ENCODE assay signal across 1 cellular context in the genomic region with DNA sequence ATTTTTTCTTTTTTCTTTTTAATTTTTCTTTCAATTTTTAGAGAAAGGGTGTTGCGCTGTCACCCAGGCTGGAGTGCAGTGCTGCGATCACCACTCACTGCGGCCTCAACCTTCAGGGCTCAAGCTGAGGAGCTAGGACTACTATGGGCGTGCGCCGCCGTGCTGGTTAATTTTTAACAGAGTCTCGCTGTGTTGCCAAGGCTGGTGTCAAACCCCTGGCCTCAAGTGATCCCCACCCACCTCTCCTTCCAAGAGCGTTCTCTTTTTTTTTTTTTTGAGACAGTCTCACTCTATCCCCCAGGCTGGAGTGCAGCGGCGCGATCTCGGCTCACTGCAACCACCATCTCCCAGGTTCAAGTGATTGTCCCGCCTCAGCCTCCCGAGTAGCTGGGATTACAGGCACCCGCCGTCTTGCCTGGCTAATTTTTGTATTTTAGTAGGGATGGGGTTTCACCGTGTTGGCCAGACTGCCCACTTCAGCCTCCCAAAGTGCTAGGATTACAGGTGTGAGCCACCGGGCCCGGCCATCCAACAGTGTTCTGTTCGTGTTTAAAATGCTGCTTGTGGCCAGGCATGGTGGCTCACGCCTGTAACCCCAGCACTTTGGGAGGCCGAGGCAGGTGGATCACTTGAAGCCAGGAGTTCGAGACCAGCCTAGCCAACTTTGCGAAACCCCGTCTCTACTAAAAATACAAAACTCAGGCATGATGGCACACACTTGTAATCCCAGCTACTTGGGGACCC.
TF ChIP-seq lines count a peak whose summit lies in the region.

No MANE protein-coding gene starts in this region.

TF ChIP-seq in HepG2, 621 proteins besides CTCF, POLR2A, EP300 and RAD21 (continued from another document):
- TF ChIP-seq ZBED4 (CRISPR knock-in tag; IDR thresholded peaks at IDR 0.05; ENCODE audit: borderline replicate concordance) = no peak
- TF ChIP-seq ZNF451 (CRISPR knock-in tag; IDR thresholded peaks at IDR 0.05) = no peak
- TF ChIP-seq, protein P1, sequence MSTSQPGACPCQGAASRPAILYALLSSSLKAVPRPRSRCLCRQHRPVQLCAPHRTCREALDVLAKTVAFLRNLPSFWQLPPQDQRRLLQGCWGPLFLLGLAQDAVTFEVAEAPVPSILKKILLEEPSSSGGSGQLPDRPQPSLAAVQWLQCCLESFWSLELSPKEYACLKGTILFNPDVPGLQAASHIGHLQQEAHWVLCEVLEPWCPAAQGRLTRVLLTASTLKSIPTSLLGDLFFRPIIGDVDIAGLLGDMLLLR (CRISPR knock-in tag; IDR thresholded peaks at IDR 0.05) = no peak
- TF ChIP-seq HOXA3 (CRISPR knock-in tag; IDR thresholded peaks at IDR 0.05) = peak; percentile 57; the same call in 1 of the 2 replicates
- 0 out of 2 replicates have a peak, but pooled peaks have one; percentile 41 for TF ChIP-seq ZNF607 (CRISPR knock-in tag; IDR thresholded peaks at IDR 0.05; ENCODE audit: borderline replicate concordance)
- TF ChIP-seq ZNF230 (CRISPR knock-in tag; IDR thresholded peaks at IDR 0.05) = no peak
- TF ChIP-seq, protein P2, sequence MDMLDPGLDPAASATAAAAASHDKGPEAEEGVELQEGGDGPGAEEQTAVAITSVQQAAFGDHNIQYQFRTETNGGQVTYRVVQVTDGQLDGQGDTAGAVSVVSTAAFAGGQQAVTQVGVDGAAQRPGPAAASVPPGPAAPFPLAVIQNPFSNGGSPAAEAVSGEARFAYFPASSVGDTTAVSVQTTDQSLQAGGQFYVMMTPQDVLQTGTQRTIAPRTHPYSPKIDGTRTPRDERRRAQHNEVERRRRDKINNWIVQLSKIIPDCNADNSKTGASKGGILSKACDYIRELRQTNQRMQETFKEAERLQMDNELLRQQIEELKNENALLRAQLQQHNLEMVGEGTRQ (IDR thresholded peaks at IDR 0.05; ENCODE audit: low read depth, low read length) = no peak
- TF ChIP-seq, protein P2 (CRISPR knock-in tag; IDR thresholded peaks at IDR 0.05; ENCODE audit: borderline replicate concordance) = no peak
- no peak for TF ChIP-seq IKZF4 (CRISPR knock-in tag; IDR thresholded peaks at IDR 0.05; ENCODE audit: borderline replicate concordance, low read depth, not compliant biosample characterization)
- no peak for TF ChIP-seq ISX (CRISPR knock-in tag; conservative IDR thresholded peaks at IDR 0.05)
- no peak for TF ChIP-seq ZNF234 (CRISPR knock-in tag; conservative IDR thresholded peaks at IDR 0.05)
- TF ChIP-seq SYNCRIP (IDR thresholded peaks at IDR 0.05; ENCODE audit: insufficient read depth, low read depth, low read length) = no peak
- TF ChIP-seq ZNF747 (CRISPR knock-in tag; IDR thresholded peaks at IDR 0.05; ENCODE audit: borderline replicate concordance) = no peak
- no peak for TF ChIP-seq SIN3B (IDR thresholded peaks at IDR 0.05; ENCODE audit: low read length)
- no peak for TF ChIP-seq U2AF2 (IDR thresholded peaks at IDR 0.05; ENCODE audit: low read depth, low read length)
- TF ChIP-seq AKAP8 (CRISPR knock-in tag; IDR thresholded peaks at IDR 0.05) = no peak
- no peak for TF ChIP-seq ZNF670 (CRISPR knock-in tag; IDR thresholded peaks at IDR 0.05; ENCODE audit: borderline replicate concordance)
- TF ChIP-seq RFXAP (CRISPR knock-in tag; IDR thresholded peaks at IDR 0.05; ENCODE audit: borderline replicate concordance) = peak; percentile 82; the same call in 1 of the 2 replicates
- TF ChIP-seq ARID2 (CRISPR knock-in tag; IDR thresholded peaks at IDR 0.05; ENCODE audit: borderline replicate concordance) = 0 out of 2 replicates have a peak, but pooled peaks have one; percentile 43
- TF ChIP-seq ATF4 (CRISPR knock-in tag; IDR thresholded peaks at IDR 0.05) = no peak
- no peak for TF ChIP-seq ZNF407 (CRISPR knock-in tag; IDR thresholded peaks at IDR 0.05; ENCODE audit: not compliant biosample characterization)
- 0 out of 2 replicates have a peak, but pooled peaks have one; percentile 34 for TF ChIP-seq HOXA5 (CRISPR knock-in tag; IDR thresholded peaks at IDR 0.05)
- no peak for TF ChIP-seq ZNF724P (CRISPR knock-in tag; IDR thresholded peaks at IDR 0.05; ENCODE audit: borderline replicate concordance)
- TF ChIP-seq HOXA9 (CRISPR knock-in tag; IDR thresholded peaks at IDR 0.05; ENCODE audit: borderline replicate concordance) = no peak
- TF ChIP-seq ZNF34 (CRISPR knock-in tag; IDR thresholded peaks at IDR 0.05; ENCODE audit: borderline replicate concordance) = no peak
- TF ChIP-seq ZNF205 (CRISPR knock-in tag; IDR thresholded peaks at IDR 0.05) = no peak
- TF ChIP-seq ADNP (CRISPR knock-in tag; IDR thresholded peaks at IDR 0.05) = no peak
- TF ChIP-seq HNRNPH1 (optimal IDR thresholded peaks at IDR 0.05; ENCODE audit: low read depth, low read length) = no peak
